In the genomic region with DNA sequence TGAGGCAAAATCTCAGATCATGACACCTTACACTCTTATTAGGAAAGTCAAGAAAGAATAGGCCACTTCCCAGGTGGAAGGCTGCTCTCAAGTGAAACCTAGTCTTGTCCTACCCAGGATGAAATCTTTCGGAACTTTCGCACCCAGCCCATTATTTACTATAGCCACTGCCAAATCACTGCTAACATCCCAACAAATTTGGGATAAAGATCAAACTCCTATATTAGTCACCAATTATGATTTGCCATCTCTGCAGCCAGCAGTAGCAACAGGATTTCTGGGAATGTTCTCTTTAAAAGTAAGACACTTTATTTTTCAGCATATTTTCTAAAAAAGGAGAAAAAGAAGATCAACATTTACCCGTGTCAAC, we compare ENCODE assay signal across 25 cellular contexts.
DNase-seq lines count a peak whose midpoint lies in the region; ATAC-seq, FAIRE-seq and TF ChIP-seq lines count a peak whose summit lies in the region.
"Had no signal": no experiment of that assay in that cellular context is flagged by ENCODE, and none has a peak within 500 bp of the region (broad histone marks: within the 10 kb centered on the region; RNA-seq: fewer than 3 reads in every experiment).

No MANE protein-coding gene starts in this region.

- no peak overlapping the region for H2AFZ ChIP-seq in astrocyte (ENCODE audit: low read depth, low read length)
- H2AFZ ChIP-seq: parathyroid adenoma had no signal

- no peaks in the 10 kb centered on the region for H3K9me3 ChIP-seq in astrocyte (ENCODE audit: insufficient read depth, low read depth, low read length)
- no peaks in the 10 kb centered on the region for H3K9me3 ChIP-seq in lower lobe of right lung
- H3K9me3 ChIP-seq in suprapubic skin = no peaks in the 10 kb centered on the region
- H3K9me3 ChIP-seq: mucosa of descending colon had no signal

- no peak for TF ChIP-seq POLR2A in suprapubic skin (IDR thresholded peaks at IDR 0.05)

- H3K27me3 Mint-ChIP-seq in HFFc6 (ENCODE audit: insufficient read depth) (no peaks in the 10 kb centered on the region; the same call in none of the 2 replicates), astrocyte (ENCODE audit: low read depth, unreplicated experiment) (no peaks in the 10 kb centered on the region)

- H3K27ac ChIP-seq in astrocyte (ENCODE audit: low read depth, low read length) (peak overlapping the region; percentile 44), lower lobe of right lung (peak overlapping the region; percentile 10), suprapubic skin (peak overlapping the region; percentile 81)
- H3K27ac ChIP-seq: parathyroid adenoma had no signal

- intact Hi-C loops in lower lobe of right lung (cut with DNase I) = no loop called here

- H3K4me1 Mint-ChIP-seq in HFFc6 (ENCODE audit: low read depth) (peaks cover 42% of the 10 kb centered on the region), astrocyte (ENCODE audit: low read depth, unreplicated experiment) (peaks cover 28% of the 10 kb centered on the region)
- H3K4me1 Mint-ChIP-seq: activated T-helper 17 cell treated with anti-CD3 and anti-CD28 coated beads, Interleukin-2, amount 50 U/mL, for 72 hours; stimulated activated naive B cell treated with anti-CD40 and anti-IgM and Interleukin-4, amounts not matched to agents 10 μg/mL and 1 μg/mL and 100 μg/mL, for 72 hours had no signal

- DNase-seq in HFFc6 (no peak), astrocyte (ENCODE audit: low read depth) (no peak), lower lobe of right lung (no peak), suprapubic skin (ENCODE audit: low spot score in 2 of 2) (no peak), 8988T (no peak), epidermal melanocyte (ENCODE audit: insufficient read length, low spot score) (no peak)
- DNase-seq in stimulated activated CD4-positive, alpha-beta T cell treated with anti-CD3 and anti-CD28 coated beads, Interleukin-2, amount 100 ng/mL, for 48 hours = no peak
- DNase-seq: AML-193; amniotic stem cell; GDM1; mucosa of descending colon; NCI-H146; NCI-H345; NK-92 treated with Interleukin-12 subunit alpha and Interleukin-12 subunit beta, amount 100 ng/mL, for 24 hours; stimulated activated CD4-positive, alpha-beta T cell treated with anti-CD3 and anti-CD28 coated beads, Interleukin-12 subunit alpha, Interleukin-12 subunit beta, amount 100 ng/mL, for 4 hours; stimulated activated naive B cell treated with anti-CD40 and anti-IgM and Interleukin-4, amounts not matched to agents 10 μg/mL and 1 μg/mL and 100 μg/mL, for 72 hours; T-helper 17 cell had no signal

- H3K4me2 ChIP-seq in astrocyte (ENCODE audit: low read length) = peak overlapping the region; percentile 73

- H3K27ac Mint-ChIP-seq in HFFc6 (peak overlapping the region; percentile 81), astrocyte (ENCODE audit: unreplicated experiment) (no peak overlapping the region)
- H3K27ac Mint-ChIP-seq: activated T-helper 17 cell treated with anti-CD3 and anti-CD28 coated beads, Interleukin-2, amount 50 U/mL, for 72 hours; stimulated activated naive B cell treated with anti-CD40 and anti-IgM and Interleukin-4, amounts not matched to agents 10 μg/mL and 1 μg/mL and 100 μg/mL, for 72 hours; T-helper 17 cell; WTC11 had no signal

- peak; percentile 80 for FAIRE-seq in astrocyte (lab: Jason Lieb, UNC)
- FAIRE-seq: D721Med, GM12891, H1, islet of Langerhans had no signal

- 49% methylated on average over 3 of the region's 3 CpGs for WGBS in suprapubic skin

- 0 out of 2 replicates have a peak, but pooled peaks cover 7% of the 10 kb centered on the region for H3K36me3 Mint-ChIP-seq in HFFc6 (ENCODE audit: low read depth)
- no peaks in the 10 kb centered on the region for H3K36me3 Mint-ChIP-seq in astrocyte (ENCODE audit: low read depth, unreplicated experiment)
- H3K36me3 Mint-ChIP-seq: stimulated activated naive B cell treated with anti-CD40 and anti-IgM and Interleukin-4, amounts not matched to agents 10 μg/mL and 1 μg/mL and 100 μg/mL, for 72 hours; WTC11 had no signal

- no peak for ATAC-seq in lower lobe of right lung
- no peak for ATAC-seq in HG02623 (IDR thresholded peaks at IDR 0.05; ENCODE audit: unreplicated experiment)
- ATAC-seq: activated T-helper 17 cell treated with anti-CD3 and anti-CD28 coated beads, Interleukin-2, amount 50 U/mL, for 72 hours; mucosa of descending colon; stimulated activated naive B cell treated with anti-CD40 and anti-IgM and Interleukin-4, amounts not matched to agents 10 μg/mL and 1 μg/mL and 100 μg/mL, for 72 hours; T-helper 17 cell; WTC11 had no signal

- H3K4me3 ChIP-seq in astrocyte (ENCODE audit: insufficient read depth, low read depth, low read length) (no peak overlapping the region), lower lobe of right lung (no peak overlapping the region), suprapubic skin (no peak overlapping the region)
- H3K4me3 ChIP-seq: mucosa of descending colon had no signal

- H3K27me3 ChIP-seq in astrocyte (ENCODE audit: insufficient read depth, low read length) (no peaks in the 10 kb centered on the region), lower lobe of right lung (ENCODE audit: low read depth) (no peaks in the 10 kb centered on the region), suprapubic skin (no peaks in the 10 kb centered on the region)

- H3K4me3 Mint-ChIP-seq in HFFc6 (peak overlapping the region; percentile 74), astrocyte (ENCODE audit: unreplicated experiment) (no peak overlapping the region)
- H3K4me3 Mint-ChIP-seq: activated T-helper 17 cell treated with anti-CD3 and anti-CD28 coated beads, Interleukin-2, amount 50 U/mL, for 72 hours; stimulated activated naive B cell treated with anti-CD40 and anti-IgM and Interleukin-4, amounts not matched to agents 10 μg/mL and 1 μg/mL and 100 μg/mL, for 72 hours; T-helper 17 cell; WTC11 had no signal

- H3K4me1 ChIP-seq in astrocyte (ENCODE audit: insufficient read depth, low read length) (peaks cover 27% of the 10 kb centered on the region), lower lobe of right lung (no peaks in the 10 kb centered on the region), suprapubic skin (peaks cover 30% of the 10 kb centered on the region)
- H3K4me1 ChIP-seq: parathyroid adenoma had no signal

- TF ChIP-seq EP300 in suprapubic skin (IDR thresholded peaks at IDR 0.05) = no peak

- H3K36me3 ChIP-seq in astrocyte (ENCODE audit: insufficient read depth, low read length) = no peaks in the 10 kb centered on the region
- H3K36me3 ChIP-seq in lower lobe of right lung = no peaks in the 10 kb centered on the region
- H3K36me3 ChIP-seq in suprapubic skin = no peaks in the 10 kb centered on the region

- H4K20me1 ChIP-seq in astrocyte (ENCODE audit: insufficient read depth, low read length) = no peaks in the 10 kb centered on the region

- H3K9me3 Mint-ChIP-seq in HFFc6 (no peaks in the 10 kb centered on the region), astrocyte (ENCODE audit: unreplicated experiment) (no peaks in the 10 kb centered on the region)
- H3K9me3 Mint-ChIP-seq: activated T-helper 17 cell treated with anti-CD3 and anti-CD28 coated beads, Interleukin-2, amount 50 U/mL, for 72 hours; stimulated activated naive B cell treated with anti-CD40 and anti-IgM and Interleukin-4, amounts not matched to agents 10 μg/mL and 1 μg/mL and 100 μg/mL, for 72 hours had no signal

- H3K9ac ChIP-seq in astrocyte (ENCODE audit: low read length) = peak overlapping the region; percentile 38
- H3K9ac ChIP-seq: parathyroid adenoma had no signal

- no peaks in the 10 kb centered on the region for H3K79me2 ChIP-seq in astrocyte (ENCODE audit: insufficient read depth, low read length)
- H3K79me2 ChIP-seq: parathyroid adenoma had no signal

- TF ChIP-seq CTCF in HFFc6 (IDR thresholded peaks at IDR 0.05) (no peak), astrocyte (IDR thresholded peaks at IDR 0.05; ENCODE audit: insufficient read depth, low read depth, low read length) (no peak), lower lobe of right lung (IDR thresholded peaks at IDR 0.05) (no peak), suprapubic skin (IDR thresholded peaks at IDR 0.05) (no peak)

Comparison
In these comparisons a context has a peak if more than half of its experiments do, and no peak if none do; other contexts are left out.
1. H3K27ac ChIP-seq: peak in every context shown above with its lines; median percentile 81 in suprapubic skin; 44 in astrocyte; 10 in lower lobe of right lung.